8 cellular contexts compared by ENCODE assay signal in the genomic region with DNA sequence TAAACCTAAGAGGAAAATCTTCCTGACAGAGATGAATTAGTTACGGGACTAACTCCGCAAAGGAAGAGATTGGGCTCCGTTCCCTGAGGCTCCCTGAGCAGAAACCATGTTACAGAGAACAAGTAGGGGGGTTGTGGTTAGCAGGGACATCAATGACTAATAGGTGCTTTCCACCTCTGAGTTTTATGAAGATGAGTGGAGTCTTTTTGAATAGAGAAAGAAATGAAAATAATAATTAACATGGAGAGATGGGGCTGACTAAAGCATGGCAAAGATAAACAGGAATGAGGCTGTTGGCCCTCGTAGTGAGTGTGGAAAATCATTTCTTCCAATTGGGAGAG. TPM values are rescaled to one million over a fixed set of nuclear protein-coding genes. Genes with fewer than 3 reads are reported as not detected.
DNase-seq lines count a peak whose midpoint lies in the region; ATAC-seq lines count a peak whose summit lies in the region.

No MANE protein-coding gene starts in this region.

- H3K27me3 Mint-ChIP-seq in activated T-cell treated with anti-CD3 and anti-CD28 coated beads, Interleukin-2, amount 50 U/mL, for 4 hours (ENCODE audit: low read depth) = no peaks in the 10 kb centered on the region

- H3K36me3 Mint-ChIP-seq in activated T-cell treated with anti-CD3 and anti-CD28 coated beads, Interleukin-2, amount 50 U/mL, for 4 hours (ENCODE audit: insufficient read depth) = no peaks in the 10 kb centered on the region

- peak; percentile 77 for ATAC-seq in GM19043 (IDR thresholded peaks at IDR 0.05; ENCODE audit: low read depth, unreplicated experiment)
- ATAC-seq in HG03108 (IDR thresholded peaks at IDR 0.05; ENCODE audit: unreplicated experiment) = peak; percentile 76
- peak; percentile 94 to 96 for ATAC-seq in activated T-cell treated with anti-CD3 and anti-CD28 coated beads, Interleukin-2, amount 50 U/mL, for 4 hours

- no peaks in the 10 kb centered on the region for H3K9me3 Mint-ChIP-seq in activated T-cell treated with anti-CD3 and anti-CD28 coated beads, Interleukin-2, amount 50 U/mL, for 4 hours

- DNase-seq in AG08395 (ENCODE audit: low spot score) (peak; percentile 42), myocyte (ENCODE audit: low read depth) (peak; percentile 38), NCI-H82 treated with DMSO at 0.1 percent for 48 hours (lab: John Stamatoyannopoulos, UW; ENCODE audit: unreplicated experiment) (no peak), SHP77 treated with DMSO at 0.1 percent for 48 hours (lab: John Stamatoyannopoulos, UW) (no peak), epidermal melanocyte (ENCODE audit: insufficient read length, low spot score) (no peak)
- DNase-seq in activated T-cell treated with anti-CD3 and anti-CD28 coated beads, Interleukin-2, amount 50 U/mL, for 4 hours = peak; percentile 8

- H3K4me3 Mint-ChIP-seq in activated T-cell treated with anti-CD3 and anti-CD28 coated beads, Interleukin-2, amount 50 U/mL, for 4 hours = peak overlapping the region; percentile 5

- H3K4me1 Mint-ChIP-seq in activated T-cell treated with anti-CD3 and anti-CD28 coated beads, Interleukin-2, amount 50 U/mL, for 4 hours (ENCODE audit: low read depth) = peaks cover 29% of the 10 kb centered on the region

RNA-seq across cellular contexts. Expression of a gene that starts 47.5 kb away (rescaled TPM):
- 100 to 1,000 TPM in 1 of 3 donors, 10 to 100 TPM in 2; 96.2 to 105 (median 97.6) TPM for total RNA-seq in activated T-cell treated with anti-CD3 and anti-CD28 coated beads, Interleukin-2, amount 50 U/mL, for 4 hours
- total RNA-seq in myocyte = 179 and 182 TPM in 2 replicates
- polyA plus RNA-seq in myocyte (2012) = 120 TPM

Comparison
In these comparisons a context has a peak if more than half of its experiments do, and no peak if none do; other contexts are left out.
1. DNase-seq: peak in AG08395 (single experiment), activated T-cell treated with anti-CD3 and anti-CD28 coated beads, Interleukin-2, amount 50 U/mL, for 4 hours (single experiment) and myocyte (single experiment); none in NCI-H82 treated with DMSO at 0.1 percent for 48 hours (single experiment), SHP77 treated with DMSO at 0.1 percent for 48 hours (single experiment) and epidermal melanocyte (single experiment).
2. Peak in every context shown above with its lines, with median percentiles within 50 percentile points of each other: ATAC-seq.